ENCODE assay signal across 22 cellular contexts in the genomic region with DNA sequence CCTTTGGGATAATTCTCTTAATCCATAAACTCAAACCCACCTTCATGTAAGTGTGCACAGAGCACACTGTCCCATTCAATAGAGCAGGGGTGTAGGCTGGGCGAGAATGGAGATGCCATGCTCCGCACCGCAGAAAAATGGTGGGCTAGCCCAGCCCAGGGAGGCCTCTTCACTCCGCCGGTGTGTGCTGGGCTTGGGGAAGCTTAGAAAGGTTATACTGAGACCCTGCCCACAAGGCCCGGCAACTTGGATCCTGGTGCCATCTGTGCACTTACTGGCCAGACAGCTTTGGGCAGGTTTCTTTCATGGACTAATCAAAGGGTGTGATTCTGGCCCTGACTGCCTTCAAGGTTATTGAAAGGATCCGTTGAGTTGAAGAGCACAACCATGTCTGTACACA. TPM values are rescaled to one million over a fixed set of nuclear protein-coding genes. Genes with fewer than 3 reads are reported as not detected.
DNase-seq lines count a peak whose midpoint lies in the region; ATAC-seq and TF ChIP-seq lines count a peak whose summit lies in the region.
"Had no signal": no experiment of that assay in that cellular context is flagged by ENCODE, and none has a peak within 500 bp of the region (broad histone marks: within the 10 kb centered on the region; RNA-seq: fewer than 3 reads in every experiment).

No MANE protein-coding gene starts in this region.

- intact Hi-C loops in activated T-helper 2 cell treated with anti-CD3 and anti-CD28 coated beads, Interferon-gamma antibody, Interleukin-2, Interleukin-4, amounts not matched to agents 10 μg/mL and 5 μg/mL and 100 μg/mL, durations not matched to agents 14 hours and 24 hours and 36 hours (cut with micrococcal nuclease) = no loop called here
- intact Hi-C loops in sciatic nerve (cut with DNase I) = no loop called here

- no peaks in the 10 kb centered on the region for H3K36me3 ChIP-seq in RWPE2 (ENCODE audit: low read depth)
- H3K36me3 ChIP-seq: right lobe of liver, SJSA1, upper lobe of left lung had no signal

- H3K4me3 Mint-ChIP-seq in activated T-helper 2 cell treated with anti-CD3 and anti-CD28 coated beads, Interferon-gamma antibody, Interleukin-2, Interleukin-4, amounts not matched to agents 10 μg/mL and 5 μg/mL and 100 μg/mL, durations not matched to agents 14 hours and 24 hours and 36 hours (ENCODE audit: low read depth) = peak overlapping the region; percentile 2
- H3K4me3 Mint-ChIP-seq: mesothelial cell of epicardium, nephron, T-cell had no signal

- ATAC-seq in RWPE2 (ENCODE audit: low read depth) (no peak), sciatic nerve (no peak)
- ATAC-seq: gastroesophageal sphincter, left ventricle myocardium superior, right lobe of liver, T-cell had no signal

- no peak overlapping the region for H3K27ac Mint-ChIP-seq in activated T-helper 2 cell treated with anti-CD3 and anti-CD28 coated beads, Interferon-gamma antibody, Interleukin-2, Interleukin-4, amounts not matched to agents 10 μg/mL and 5 μg/mL and 100 μg/mL, durations not matched to agents 14 hours and 24 hours and 36 hours
- H3K27ac Mint-ChIP-seq: mesothelial cell of epicardium, nephron had no signal

- no peaks in the 10 kb centered on the region for H3K27me3 ChIP-seq in RWPE2 (ENCODE audit: insufficient read depth, poor library complexity, severe bottlenecking)
- H3K27me3 ChIP-seq: gastroesophageal sphincter, right lobe of liver, SJSA1, upper lobe of left lung had no signal

- H3K4me1 Mint-ChIP-seq in activated T-helper 2 cell treated with anti-CD3 and anti-CD28 coated beads, Interferon-gamma antibody, Interleukin-2, Interleukin-4, amounts not matched to agents 10 μg/mL and 5 μg/mL and 100 μg/mL, durations not matched to agents 14 hours and 24 hours and 36 hours (ENCODE audit: low read depth) = peaks cover 27% of the 10 kb centered on the region

- no peaks in the 10 kb centered on the region for H3K9me3 ChIP-seq in RWPE2 (ENCODE audit: severe bottlenecking)
- H3K9me3 ChIP-seq: gastroesophageal sphincter, right lobe of liver, SJSA1, upper lobe of left lung had no signal

- POLR2A ChIA-PET in HEK293T (lab: Yijun Ruan, JAX) = no interaction called here

- H3K4me3 ChIP-seq in RWPE2 (ENCODE audit: severe bottlenecking) = no peak overlapping the region
- H3K4me3 ChIP-seq: coronary artery, gastroesophageal sphincter, right lobe of liver, SJSA1, upper lobe of left lung had no signal

- H3K4me1 ChIP-seq in RWPE2 (ENCODE audit: insufficient read depth, poor library complexity, severe bottlenecking) = no peaks in the 10 kb centered on the region

- H3K36me3 Mint-ChIP-seq in activated T-helper 2 cell treated with anti-CD3 and anti-CD28 coated beads, Interferon-gamma antibody, Interleukin-2, Interleukin-4, amounts not matched to agents 10 μg/mL and 5 μg/mL and 100 μg/mL, durations not matched to agents 14 hours and 24 hours and 36 hours (ENCODE audit: low read depth) = peaks cover 39% of the 10 kb centered on the region
- H3K36me3 Mint-ChIP-seq: mesothelial cell of epicardium, T-cell had no signal

- CTCF ChIA-PET in HEK293T (lab: Yijun Ruan, JAX) = no interaction called here

- no peak overlapping the region for H3K27ac ChIP-seq in RWPE2 (ENCODE audit: poor library complexity, severe bottlenecking)
- H3K27ac ChIP-seq: coronary artery, gastroesophageal sphincter, parathyroid adenoma, right lobe of liver, SJSA1 had no signal

- H3K9me3 Mint-ChIP-seq in activated T-helper 2 cell treated with anti-CD3 and anti-CD28 coated beads, Interferon-gamma antibody, Interleukin-2, Interleukin-4, amounts not matched to agents 10 μg/mL and 5 μg/mL and 100 μg/mL, durations not matched to agents 14 hours and 24 hours and 36 hours = no peaks in the 10 kb centered on the region
- H3K9me3 Mint-ChIP-seq: mesothelial cell of epicardium, nephron, T-cell had no signal

- H3K27me3 Mint-ChIP-seq in activated T-helper 2 cell treated with anti-CD3 and anti-CD28 coated beads, Interferon-gamma antibody, Interleukin-2, Interleukin-4, amounts not matched to agents 10 μg/mL and 5 μg/mL and 100 μg/mL, durations not matched to agents 14 hours and 24 hours and 36 hours (ENCODE audit: low read depth) = no peaks in the 10 kb centered on the region
- H3K27me3 Mint-ChIP-seq: T-cell had no signal

- peak; percentile 11 to 14 for DNase-seq in activated T-cell treated with anti-CD3 and anti-CD28 coated beads, Interleukin-2, amount 50 U/mL, for 48 hours
- DNase-seq in activated T-cell treated with anti-CD3 and anti-CD28 coated beads for 4 hours (no peak), RWPE2 (ENCODE audit: low spot score) (peak; percentile 13), sciatic nerve (ENCODE audit: low spot score) (peak; percentile 49), activated gamma-delta T cell treated with Interleukin-2 at 50 U/mL for 16 hours (no peak), HEK293T (ENCODE audit: extremely low spot score) (no peak), putamen (ENCODE audit: low spot score) (no peak)
- no peak for DNase-seq in activated T-helper 2 cell treated with anti-CD3 and anti-CD28 coated beads, Interferon-gamma antibody, Interleukin-2, Interleukin-4, amounts not matched to agents 10 μg/mL and 5 μg/mL and 100 μg/mL, durations not matched to agents 14 hours and 24 hours and 36 hours (ENCODE audit: low spot score)
- DNase-seq: GOT3, hippocampal formation, left ventricle myocardium superior, NCI-H146, NCI-H510A treated with DMSO at 0.1 percent for 48 hours, upper lobe of left lung had no signal

- no peak for TF ChIP-seq CTCF in RWPE2 (IDR thresholded peaks at IDR 0.05; ENCODE audit: poor library complexity, severe bottlenecking)

TF ChIP-seq in HEK293T, 16 proteins besides CTCF, POLR2A, EP300 and RAD21:
- TF ChIP-seq SUZ12 (IDR thresholded peaks at IDR 0.05) (no peak), HDGF (IDR thresholded peaks at IDR 0.05; ENCODE audit: borderline replicate concordance) (no peak), FOXK2 (IDR thresholded peaks at IDR 0.05) (no peak)

RNA-seq across cellular contexts. Expression of a gene that starts 3.7 kb away (rescaled TPM):
- total RNA-seq in activated T-helper 2 cell treated with anti-CD3 and anti-CD28 coated beads, Interferon-gamma antibody, Interleukin-2, Interleukin-4, amounts not matched to agents 10 μg/mL and 5 μg/mL and 100 μg/mL, durations not matched to agents 14 hours and 24 hours and 36 hours = 288 and 302 TPM in 2 replicates
- 55.6 TPM for total RNA-seq in sciatic nerve

RNA-seq across cellular contexts. Expression of a gene that starts 8.4 kb away (rescaled TPM):
- total RNA-seq in activated T-helper 2 cell treated with anti-CD3 and anti-CD28 coated beads, Interferon-gamma antibody, Interleukin-2, Interleukin-4, amounts not matched to agents 10 μg/mL and 5 μg/mL and 100 μg/mL, durations not matched to agents 14 hours and 24 hours and 36 hours = 162 and 164 TPM in 2 replicates
- total RNA-seq in sciatic nerve = 90.8 TPM

Comparison
In these comparisons a context has a peak if more than half of its experiments do, and no peak if none do; other contexts are left out.
1. DNase-seq: peak in activated T-cell treated with anti-CD3 and anti-CD28 coated beads, Interleukin-2, amount 50 U/mL, for 48 hours (2 of 2), RWPE2 (single experiment) and sciatic nerve (single experiment); none in activated T-cell treated with anti-CD3 and anti-CD28 coated beads for 4 hours (single experiment), activated T-helper 2 cell treated with anti-CD3 and anti-CD28 coated beads, Interferon-gamma antibody, Interleukin-2, Interleukin-4, amounts not matched to agents 10 μg/mL and 5 μg/mL and 100 μg/mL, durations not matched to agents 14 hours and 24 hours and 36 hours (single experiment), activated gamma-delta T cell treated with Interleukin-2 at 50 U/mL for 16 hours (single experiment), HEK293T (single experiment) and putamen (single experiment).